In the genomic region with DNA sequence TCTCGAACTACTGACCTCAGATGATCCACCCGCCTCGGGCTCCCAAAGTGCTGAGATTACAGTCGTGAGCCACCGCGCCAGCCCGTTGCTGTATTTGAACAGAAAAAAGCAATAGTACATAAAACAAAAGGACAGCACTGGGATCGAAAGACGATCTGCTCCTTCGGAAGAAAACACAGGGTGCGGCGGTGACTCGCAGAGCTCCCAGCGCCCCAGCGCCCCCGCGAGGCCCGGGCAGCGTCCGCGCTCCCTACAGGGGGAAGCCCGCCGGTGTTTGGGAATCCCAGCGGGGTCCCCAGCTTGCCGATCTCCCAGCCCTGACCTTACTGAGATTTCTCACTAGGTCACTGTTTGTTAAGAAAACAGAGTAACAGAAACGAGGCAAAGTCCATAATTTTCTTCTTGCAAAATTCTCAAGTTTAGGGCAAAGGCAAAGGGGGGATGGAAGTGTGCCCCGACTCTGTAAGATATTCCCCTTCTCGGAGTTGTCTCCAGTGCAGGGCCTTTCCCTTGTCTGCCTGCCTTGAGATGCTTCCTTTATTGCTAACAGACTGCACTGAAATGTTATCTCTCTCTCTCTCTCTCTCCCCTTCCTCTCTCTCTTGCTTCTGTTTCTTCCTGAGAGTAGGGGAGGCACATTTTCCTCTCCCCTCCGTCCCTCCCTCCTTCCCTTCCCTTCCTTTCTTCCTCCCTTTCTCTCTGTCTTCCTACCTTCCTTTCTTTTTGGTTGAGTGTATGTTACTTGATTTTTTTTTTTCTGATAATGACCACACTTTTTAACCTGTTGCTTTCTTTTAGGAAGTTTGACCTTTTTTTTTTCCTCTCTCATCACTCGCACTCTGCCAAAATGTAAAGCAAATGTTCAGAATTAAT, we compare ENCODE assay signal across 8 cellular contexts.
DNase-seq lines count a peak whose midpoint lies in the region; ATAC-seq and TF ChIP-seq lines count a peak whose summit lies in the region.

No MANE protein-coding gene starts in this region.

- CTCF ChIA-PET in activated CD4-positive, alpha-beta T cell treated with anti-CD3 and anti-CD28 coated beads for 36 hours (lab: Charles Lee) = interaction anchor here (0.8 to 1.2 kb wide), 5 partner anchors 10 to 203 kb away, joined by 3 to 5 read pairs (median 3); no protein-coding TSS in a partner anchor

- no peak overlapping the region for H3K27ac Mint-ChIP-seq in activated CD4-positive, alpha-beta T cell treated with anti-CD3 and anti-CD28 coated beads for 36 hours

- H3K27me3 Mint-ChIP-seq in activated CD4-positive, alpha-beta T cell treated with anti-CD3 and anti-CD28 coated beads for 36 hours = peaks cover 58% of the 10 kb centered on the region

- no peaks in the 10 kb centered on the region for H3K9me3 Mint-ChIP-seq in activated CD4-positive, alpha-beta T cell treated with anti-CD3 and anti-CD28 coated beads for 36 hours (ENCODE audit: low read depth)

- peak; percentile 68 for TF ChIP-seq CTCF in epithelial cell of proximal tubule (conservative IDR thresholded peaks at IDR 0.05; ENCODE audit: low read depth, low read length)

- no peaks in the 10 kb centered on the region for H3K36me3 Mint-ChIP-seq in activated CD4-positive, alpha-beta T cell treated with anti-CD3 and anti-CD28 coated beads for 36 hours (ENCODE audit: low read depth)

- peaks cover 0 to 3% of the 10 kb centered on the region in 2 donors for H3K27me3 ChIP-seq in mucosa of rectum (ENCODE audit: control insufficient read depth in 2 of 2, insufficient read depth in 2 of 2, low read length in 2 of 2)
- H3K27me3 ChIP-seq in thymus (ENCODE audit: control insufficient read depth, insufficient read depth) = peaks cover 18% of the 10 kb centered on the region

- H3K4me1 ChIP-seq in mucosa of rectum (ENCODE audit: control insufficient read depth in 2 of 2, insufficient read depth in 2 of 2, low read length in 2 of 2) (no peaks in the 10 kb centered on the region), thymus (ENCODE audit: control insufficient read depth, insufficient read depth, low read length) (no peaks in the 10 kb centered on the region)

- peaks cover 15% of the 10 kb centered on the region for H3K4me1 Mint-ChIP-seq in activated CD4-positive, alpha-beta T cell treated with anti-CD3 and anti-CD28 coated beads for 36 hours

- POLR2A ChIA-PET in activated CD4-positive, alpha-beta T cell treated with anti-CD3 and anti-CD28 coated beads for 36 hours (lab: Charles Lee) = no interaction called here

- no peaks in the 10 kb centered on the region for H3K9me3 ChIP-seq in mucosa of rectum (ENCODE audit: control insufficient read depth in 2 of 2, low read length in 2 of 2)
- no peaks in the 10 kb centered on the region for H3K9me3 ChIP-seq in thymus (ENCODE audit: control insufficient read depth)

- no peak overlapping the region for H3K9ac ChIP-seq in mucosa of rectum (ENCODE audit: low read depth in 1 of 2, low read length in 2 of 2)

- 9% methylated on average over 30 of the region's 30 CpGs for WGBS in thymus

- intact Hi-C loops in activated CD4-positive, alpha-beta T cell treated with anti-CD3 and anti-CD28 coated beads for 36 hours (cut with DNase I, micrococcal nuclease) = no loop called here

- H3K36me3 ChIP-seq in mucosa of rectum (ENCODE audit: control insufficient read depth in 2 of 2, insufficient read depth in 2 of 2, low read length in 2 of 2) = no peaks in the 10 kb centered on the region
- no peaks in the 10 kb centered on the region for H3K36me3 ChIP-seq in thymus (ENCODE audit: control insufficient read depth, insufficient read depth)

- peak; percentile 61 for ATAC-seq in HG02678 (IDR thresholded peaks at IDR 0.05; ENCODE audit: unreplicated experiment)
- peak; percentile 75 for ATAC-seq in activated CD4-positive, alpha-beta T cell treated with anti-CD3 and anti-CD28 coated beads for 36 hours
- ATAC-seq in HG02973 (IDR thresholded peaks at IDR 0.05; ENCODE audit: unreplicated experiment) = no peak

- DNase-seq in ELF-1 (ENCODE audit: low read depth, low spot score) (peak; percentile 79), epithelial cell of proximal tubule (ENCODE audit: low read depth) (no peak), GF-D8 (lab: John Stamatoyannopoulos, UW) (no peak)
- DNase-seq in activated CD4-positive, alpha-beta T cell treated with anti-CD3 and anti-CD28 coated beads for 36 hours = peak; percentile 74

- peak overlapping the region; percentile 51 for H3K4me3 ChIP-seq in epithelial cell of proximal tubule (ENCODE audit: low read depth, low read length)
- H3K4me3 ChIP-seq in mucosa of rectum (ENCODE audit: low read length in 2 of 2) = peak overlapping the region; percentile 24 to 42
- H3K4me3 ChIP-seq in thymus (ENCODE audit: low read length) = peak overlapping the region; percentile 20

- H3K27ac ChIP-seq in mucosa of rectum (ENCODE audit: low read depth in 2 of 2, low read length in 2 of 2) = no peak overlapping the region
- peak overlapping the region; percentile 72 for H3K27ac ChIP-seq in thymus (ENCODE audit: low read depth)

- H3K4me3 Mint-ChIP-seq in activated CD4-positive, alpha-beta T cell treated with anti-CD3 and anti-CD28 coated beads for 36 hours = peak overlapping the region; percentile 62

Comparison
In these comparisons a context has a peak if more than half of its experiments do, and no peak if none do; other contexts are left out.
1. DNase-seq: peak in ELF-1 (single experiment) and activated CD4-positive, alpha-beta T cell treated with anti-CD3 and anti-CD28 coated beads for 36 hours (single experiment); none in epithelial cell of proximal tubule (single experiment) and GF-D8 (single experiment).
2. Peak in every context shown above with its lines, with median percentiles within 50 percentile points of each other: H3K4me3 ChIP-seq.